Comparison of ENCODE assay signal across 25 cellular contexts in the genomic region with DNA sequence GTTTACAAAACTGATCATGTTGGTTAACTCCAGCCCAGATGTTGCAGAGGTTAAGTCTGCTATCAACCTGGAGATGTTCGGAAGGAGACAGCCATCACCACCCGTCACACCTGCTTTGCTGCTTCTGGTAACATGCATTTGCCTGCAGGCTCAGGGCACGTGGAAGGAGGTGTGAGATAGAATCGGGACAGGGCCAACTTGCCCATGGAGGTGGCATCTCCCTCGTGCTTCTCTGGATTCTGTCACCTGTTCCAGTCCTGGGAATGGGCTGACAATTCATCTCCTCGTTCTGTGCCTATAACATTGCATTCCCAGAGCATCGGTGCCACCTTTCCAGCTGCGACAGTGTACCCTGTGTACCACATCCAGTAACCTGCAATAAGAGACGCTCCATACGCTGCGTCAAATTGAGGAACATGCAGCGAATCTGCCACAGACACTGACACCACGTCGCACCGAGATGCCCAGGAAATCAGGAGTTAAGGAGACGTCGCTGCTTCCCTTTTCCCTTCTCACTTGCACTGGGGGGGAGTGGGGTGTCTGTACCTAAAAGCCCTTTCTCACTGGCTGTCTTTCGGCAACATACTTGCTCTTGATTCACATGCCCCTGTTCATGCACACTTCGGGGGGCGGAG.
"Had no signal": no experiment of that assay in that cellular context is flagged by ENCODE, and none has a peak within 500 bp of the region (broad histone marks: within the 10 kb centered on the region; RNA-seq: fewer than 3 reads in every experiment).

No MANE protein-coding gene starts in this region.

- H2AFZ ChIP-seq: hepatocyte, parathyroid adenoma had no signal

- ATAC-seq: gastroesophageal sphincter; heart left ventricle; left cardiac atrium; left lung; naive thymus-derived CD8-positive, alpha-beta T cell; right cardiac atrium; stimulated activated naive B cell treated with anti-CD40 and anti-IgM and Interleukin-4, amounts not matched to agents 10 μg/mL and 1 μg/mL and 100 μg/mL, for 72 hours had no signal

- H3K9me3 ChIP-seq: esophagus muscularis mucosa, gastroesophageal sphincter, heart left ventricle, left lung, neutrophil, prostate gland, sigmoid colon, spleen, thoracic aorta, vagina had no signal

- H3K27ac ChIP-seq: coronary artery, esophagus muscularis mucosa, foreskin keratinocyte, gastroesophageal sphincter, heart left ventricle, hepatocyte, left lung, neutrophil, parathyroid adenoma, prostate gland, sigmoid colon, spleen, thoracic aorta, tibial nerve, vagina had no signal

- H3K4me1 ChIP-seq: esophagus muscularis mucosa, foreskin keratinocyte, gastroesophageal sphincter, heart left ventricle, left lung, parathyroid adenoma, prostate gland, sigmoid colon, spleen, tibial nerve had no signal

- H3K79me2 ChIP-seq: hepatocyte, parathyroid adenoma had no signal

- H3K4me2 ChIP-seq: hepatocyte had no signal

- H3K9me3 Mint-ChIP-seq: naive thymus-derived CD8-positive, alpha-beta T cell; nephron progenitor cell; stimulated activated naive CD8-positive, alpha-beta T cell treated with anti-CD3 and anti-CD28 coated beads, Interleukin-15, Interleukin-2, amounts not matched to agents 100 ng/mL and 50 ng/mL, for 24 hours had no signal

- H3K27me3 ChIP-seq: foreskin keratinocyte, hepatocyte, neutrophil, sigmoid colon, tibial nerve, vagina had no signal

- H3K9ac ChIP-seq: parathyroid adenoma had no signal

- DNase-seq: dermis blood vessel endothelial cell; effector memory CD4-positive, alpha-beta T cell; heart left ventricle; left cardiac atrium; left lung; mesendoderm; naive thymus-derived CD8-positive, alpha-beta T cell; nephron progenitor cell; right cardiac atrium; sigmoid colon; stimulated activated CD4-positive, alpha-beta T cell treated with anti-CD3 and anti-CD28 coated beads, Interleukin-2, amount 100 ng/mL, for 48 hours; stimulated activated naive B cell treated with anti-CD40 and anti-IgM and Interleukin-4, amounts not matched to agents 10 μg/mL and 1 μg/mL and 100 μg/mL, for 72 hours had no signal

- H3K4me3 Mint-ChIP-seq: naive thymus-derived CD8-positive, alpha-beta T cell; nephron progenitor cell; stimulated activated naive B cell treated with anti-CD40 and anti-IgM and Interleukin-4, amounts not matched to agents 10 μg/mL and 1 μg/mL and 100 μg/mL, for 72 hours; stimulated activated naive CD8-positive, alpha-beta T cell treated with anti-CD3 and anti-CD28 coated beads, Interleukin-15, Interleukin-2, amounts not matched to agents 100 ng/mL and 50 ng/mL, for 24 hours had no signal

- H3K4me3 ChIP-seq: coronary artery, esophagus muscularis mucosa, gastroesophageal sphincter, heart left ventricle, hepatocyte, left lung, prostate gland, sigmoid colon, spleen, thoracic aorta, tibial nerve, vagina had no signal

- H3K36me3 ChIP-seq: esophagus muscularis mucosa, gastroesophageal sphincter, heart left ventricle, left lung, neutrophil, prostate gland, sigmoid colon, spleen, thoracic aorta, tibial nerve, vagina had no signal

- H3K27ac Mint-ChIP-seq: naive thymus-derived CD8-positive, alpha-beta T cell; nephron progenitor cell; stimulated activated naive B cell treated with anti-CD40 and anti-IgM and Interleukin-4, amounts not matched to agents 10 μg/mL and 1 μg/mL and 100 μg/mL, for 72 hours; stimulated activated naive CD8-positive, alpha-beta T cell treated with anti-CD3 and anti-CD28 coated beads, Interleukin-15, Interleukin-2, amounts not matched to agents 100 ng/mL and 50 ng/mL, for 24 hours had no signal

- H3K4me1 Mint-ChIP-seq: naive thymus-derived CD8-positive, alpha-beta T cell had no signal

- H3K36me3 Mint-ChIP-seq: naive thymus-derived CD8-positive, alpha-beta T cell had no signal
